In the genomic region with DNA sequence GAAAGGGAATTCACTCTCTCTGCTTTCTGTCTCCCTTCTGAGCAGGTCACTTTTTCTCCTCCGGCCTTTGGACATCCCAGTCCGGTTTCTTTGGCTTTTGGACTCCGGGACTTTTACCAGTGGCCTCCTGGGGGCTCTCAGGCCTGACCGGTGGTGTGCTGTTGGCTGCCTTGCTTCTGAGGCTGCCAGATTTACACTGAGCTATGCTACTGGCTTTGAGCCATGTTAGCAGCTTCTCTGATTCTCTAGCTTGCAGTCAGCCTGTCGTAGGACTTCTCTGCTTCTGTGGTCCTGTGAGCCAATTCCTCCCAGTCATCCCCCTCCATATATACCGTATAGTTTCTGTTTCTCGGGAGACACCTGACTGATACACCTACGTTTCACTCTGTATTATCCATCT, we compare ENCODE assay signal across 18 cellular contexts.
DNase-seq lines count a peak whose midpoint lies in the region; ATAC-seq and TF ChIP-seq lines count a peak whose summit lies in the region.
"Had no signal": no experiment of that assay in that cellular context is flagged by ENCODE, and none has a peak within 500 bp of the region (broad histone marks: within the 10 kb centered on the region; RNA-seq: fewer than 3 reads in every experiment).

No MANE protein-coding gene starts in this region.

- in situ Hi-C loops in gastrocnemius medialis (cut with MboI; ENCODE audit: low sequenced_read_pairs in 4 of 4): no loop called here

- intact Hi-C loops in aorta (cut with DNase I) (loop anchor here in 1 of 2 donors (10.0 kb wide), 1 partner anchor 165 kb away; no protein-coding TSS in a partner anchor), gastrocnemius medialis (cut with DNase I; ENCODE audit: low total_unique reads) (no loop called here)

- no peaks in the 10 kb centered on the region for H3K27me3 Mint-ChIP-seq in stimulated activated memory B cell treated with anti-CD40 and anti-IgM and Interleukin-4, amounts not matched to agents 10 μg/mL and 1 μg/mL and 100 μg/mL, for 72 hours

- H3K9me3 Mint-ChIP-seq in stimulated activated memory B cell treated with anti-CD40 and anti-IgM and Interleukin-4, amounts not matched to agents 10 μg/mL and 1 μg/mL and 100 μg/mL, for 72 hours: no peaks in the 10 kb centered on the region
- H3K9me3 Mint-ChIP-seq: activated naive CD8-positive, alpha-beta T cell treated with anti-CD3 and anti-CD28 coated beads for 36 hours; activated T-helper 17 cell treated with anti-CD3 and anti-CD28 coated beads, Interleukin-2, amount 50 U/mL, for 72 hours had no signal

- no peaks in the 10 kb centered on the region for H3K4me1 Mint-ChIP-seq in stimulated activated memory B cell treated with anti-CD40 and anti-IgM and Interleukin-4, amounts not matched to agents 10 μg/mL and 1 μg/mL and 100 μg/mL, for 72 hours
- H3K4me1 Mint-ChIP-seq: activated CD4-positive, alpha-beta T cell treated with anti-CD3 and anti-CD28 coated beads for 36 hours; activated CD8-positive, alpha-beta memory T cell treated with anti-CD3 and anti-CD28 coated beads, Interleukin-2, amount 10 ng/mL, durations not matched to agents 7 days and 5 days; activated naive CD8-positive, alpha-beta T cell treated with anti-CD3 and anti-CD28 coated beads for 36 hours; activated T-helper 17 cell treated with anti-CD3 and anti-CD28 coated beads, Interleukin-2, amount 50 U/mL, for 72 hours had no signal

- TF ChIP-seq CTCF in gastroesophageal sphincter (IDR thresholded peaks at IDR 0.05) (peak in 3 of 4 experiments; percentile 17 to 50 (median 18)), gastrocnemius medialis (IDR thresholded peaks at IDR 0.05 in 4 of 5, conservative IDR thresholded peaks at IDR 0.05 in 1 of 5) (no peak)

- peak overlapping the region in 3 of 4 donors; percentile 44 to 68 (median 66) for H3K27ac ChIP-seq in gastroesophageal sphincter
- H3K27ac ChIP-seq in aorta (ENCODE audit: low read depth in 1 of 2, low read length in 2 of 2): peak overlapping the region in 1 of 2 donors; percentile 44
- no peak overlapping the region for H3K27ac ChIP-seq in gastrocnemius medialis

- ATAC-seq in gastroesophageal sphincter (peak; percentile 48), aorta (ENCODE audit: low FRiP score) (peak; percentile 71), GM21717 (IDR thresholded peaks at IDR 0.05; ENCODE audit: unreplicated experiment) (no peak), gastrocnemius medialis (no peak)
- ATAC-seq in stimulated activated memory B cell treated with anti-CD40 and anti-IgM and Interleukin-4, amounts not matched to agents 10 μg/mL and 1 μg/mL and 100 μg/mL, for 72 hours: no peak
- ATAC-seq: activated CD4-positive, alpha-beta T cell treated with anti-CD3 and anti-CD28 coated beads for 36 hours; activated CD8-positive, alpha-beta memory T cell treated with anti-CD3 and anti-CD28 coated beads, Interleukin-2, amount 10 ng/mL, durations not matched to agents 7 days and 5 days; activated T-helper 17 cell treated with anti-CD3 and anti-CD28 coated beads, Interleukin-2, amount 50 U/mL, for 72 hours had no signal

- no peaks in the 10 kb centered on the region for H3K36me3 ChIP-seq in gastroesophageal sphincter
- H3K36me3 ChIP-seq in aorta (ENCODE audit: control insufficient read depth in 1 of 2, insufficient read depth in 2 of 2, low read length in 1 of 2): no peaks in the 10 kb centered on the region
- no peaks in the 10 kb centered on the region for H3K36me3 ChIP-seq in gastrocnemius medialis
- H3K36me3 ChIP-seq: BE2C had no signal

- no peaks in the 10 kb centered on the region for H3K36me3 Mint-ChIP-seq in stimulated activated memory B cell treated with anti-CD40 and anti-IgM and Interleukin-4, amounts not matched to agents 10 μg/mL and 1 μg/mL and 100 μg/mL, for 72 hours
- H3K36me3 Mint-ChIP-seq: activated CD8-positive, alpha-beta memory T cell treated with anti-CD3 and anti-CD28 coated beads, Interleukin-2, amount 10 ng/mL, durations not matched to agents 7 days and 5 days; activated naive CD8-positive, alpha-beta T cell treated with anti-CD3 and anti-CD28 coated beads for 36 hours had no signal

- WGBS in gastroesophageal sphincter (ENCODE audit: low coverage in 1 of 2), 2 donors: 7 to 17% methylated on average over 6 to 7 of the region's 8 CpGs
- WGBS in aorta, 2 donors: 15 to 18% methylated on average over 8 of the region's 8 CpGs

- no peak overlapping the region for H3K4me3 Mint-ChIP-seq in stimulated activated memory B cell treated with anti-CD40 and anti-IgM and Interleukin-4, amounts not matched to agents 10 μg/mL and 1 μg/mL and 100 μg/mL, for 72 hours
- H3K4me3 Mint-ChIP-seq: activated CD4-positive, alpha-beta T cell treated with anti-CD3 and anti-CD28 coated beads for 36 hours; activated CD8-positive, alpha-beta memory T cell treated with anti-CD3 and anti-CD28 coated beads, Interleukin-2, amount 10 ng/mL, durations not matched to agents 7 days and 5 days; activated naive CD8-positive, alpha-beta T cell treated with anti-CD3 and anti-CD28 coated beads for 36 hours; activated T-helper 17 cell treated with anti-CD3 and anti-CD28 coated beads, Interleukin-2, amount 50 U/mL, for 72 hours had no signal

- no peak overlapping the region for H3K27ac Mint-ChIP-seq in stimulated activated memory B cell treated with anti-CD40 and anti-IgM and Interleukin-4, amounts not matched to agents 10 μg/mL and 1 μg/mL and 100 μg/mL, for 72 hours
- H3K27ac Mint-ChIP-seq: activated CD4-positive, alpha-beta T cell treated with anti-CD3 and anti-CD28 coated beads for 36 hours; activated CD8-positive, alpha-beta memory T cell treated with anti-CD3 and anti-CD28 coated beads, Interleukin-2, amount 10 ng/mL, durations not matched to agents 7 days and 5 days; activated naive CD8-positive, alpha-beta T cell treated with anti-CD3 and anti-CD28 coated beads for 36 hours; activated T-helper 17 cell treated with anti-CD3 and anti-CD28 coated beads, Interleukin-2, amount 50 U/mL, for 72 hours had no signal

- H3K9me3 ChIP-seq in gastroesophageal sphincter (no peaks in the 10 kb centered on the region), aorta (ENCODE audit: control insufficient read depth, low read length) (no peaks in the 10 kb centered on the region), gastrocnemius medialis (no peaks in the 10 kb centered on the region)
- H3K9me3 ChIP-seq: BE2C had no signal

- TF ChIP-seq POLR2A in gastroesophageal sphincter (IDR thresholded peaks at IDR 0.05) (no peak), gastrocnemius medialis (IDR thresholded peaks at IDR 0.05) (no peak)

- no peak overlapping the region for H3K4me3 ChIP-seq in gastroesophageal sphincter
- no peak overlapping the region for H3K4me3 ChIP-seq in aorta (ENCODE audit: low read length in 2 of 2)
- no peak overlapping the region for H3K4me3 ChIP-seq in gastrocnemius medialis

- H3K27me3 ChIP-seq in gastroesophageal sphincter (no peaks in the 10 kb centered on the region), aorta (ENCODE audit: control insufficient read depth in 1 of 2, insufficient read depth in 2 of 2, low read length in 1 of 2) (no peaks in the 10 kb centered on the region), gastrocnemius medialis (no peaks in the 10 kb centered on the region)
- H3K27me3 ChIP-seq: BE2C had no signal

- DNase-seq in RPMI8226 (peak; percentile 35), mucosa of gallbladder (ENCODE audit: low spot score) (peak; percentile 27), aorta (peak; percentile 48 to 76), gastrocnemius medialis (no peak)
- DNase-seq: activated CD4-positive, alpha-beta T cell treated with anti-CD3 and anti-CD28 coated beads for 36 hours; activated CD8-positive, alpha-beta memory T cell treated with anti-CD3 and anti-CD28 coated beads, Interleukin-2, amount 10 ng/mL, durations not matched to agents 7 days and 5 days; activated naive CD8-positive, alpha-beta T cell treated with anti-CD3 and anti-CD28 coated beads for 36 hours; BE2C; cortex of kidney; islet precursor cell; Karpas-422; NCI-H1092; NCI-H2081 treated with DMSO at 0.1 percent for 48 hours; NCI-H510A treated with DMSO at 0.1 percent for 48 hours had no signal

- H3K4me1 ChIP-seq in gastroesophageal sphincter: peaks cover 3 to 35% (median 6%) of the 10 kb centered on the region in 3 donors
- H3K4me1 ChIP-seq in aorta (ENCODE audit: control insufficient read depth in 1 of 2, insufficient read depth in 2 of 2, low read length in 2 of 2): peaks cover 4% of the 10 kb centered on the region in 2 donors
- H3K4me1 ChIP-seq in gastrocnemius medialis: no peaks in the 10 kb centered on the region
- H3K4me1 ChIP-seq: BE2C had no signal

- no peak for TF ChIP-seq EP300 in gastroesophageal sphincter (IDR thresholded peaks at IDR 0.05)

Comparison
In these comparisons a context has a peak if more than half of its experiments do, and no peak if none do; other contexts are left out.
1. DNase-seq: peak in RPMI8226 (single experiment), mucosa of gallbladder (single experiment) and aorta (2 of 2); none in gastrocnemius medialis (0 of 2).
2. ATAC-seq: peak in gastroesophageal sphincter (single experiment) and aorta (single experiment); none in stimulated activated memory B cell treated with anti-CD40 and anti-IgM and Interleukin-4, amounts not matched to agents 10 μg/mL and 1 μg/mL and 100 μg/mL, for 72 hours (single experiment), GM21717 (single experiment) and gastrocnemius medialis (0 of 2).
3. H3K27ac ChIP-seq: peak in gastroesophageal sphincter (3 of 4); none in gastrocnemius medialis (0 of 4).
4. CTCF ChIP-seq: peak in gastroesophageal sphincter (3 of 4); none in gastrocnemius medialis (0 of 5).